12 cellular contexts compared by ENCODE assay signal in the genomic region with DNA sequence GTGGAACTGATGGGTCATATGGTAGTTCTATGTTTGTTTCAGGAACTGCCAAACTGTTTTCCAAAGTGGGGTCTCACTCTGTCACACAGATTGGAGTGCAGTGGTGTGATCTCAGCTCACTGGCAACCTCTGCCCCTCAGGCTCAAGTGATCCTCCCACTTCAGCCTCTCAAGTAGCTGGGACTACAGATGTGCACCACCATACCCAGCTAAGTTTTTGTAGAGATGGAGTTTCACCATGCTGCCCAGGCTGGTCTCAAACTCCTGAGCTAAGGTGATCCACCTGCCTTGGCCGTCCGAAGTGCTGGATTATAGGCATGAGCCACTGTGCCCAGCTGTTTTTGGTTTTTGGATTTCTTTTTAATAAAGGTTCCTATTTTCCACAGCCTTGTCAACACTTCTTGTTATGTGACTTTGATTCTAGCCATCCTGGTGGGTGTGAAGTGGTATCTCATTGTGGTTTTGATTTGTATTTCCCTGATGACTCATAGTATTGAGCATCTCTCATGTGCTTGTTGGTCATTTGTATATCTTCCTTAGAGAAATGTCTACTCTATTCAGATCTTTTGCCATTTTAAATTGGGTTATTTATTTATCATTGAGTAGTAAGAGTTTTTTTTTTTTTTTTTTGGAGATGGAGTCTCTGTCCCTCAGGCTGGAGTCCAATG. TPM values are rescaled to one million over a fixed set of nuclear protein-coding genes. Genes with fewer than 3 reads are reported as not detected.
A peak's percentile ranks its signal among the peaks of the same experiment; 100 is the strongest.
DNase-seq lines count a peak whose midpoint lies in the region; ATAC-seq and TF ChIP-seq lines count a peak whose summit lies in the region.
"Had no signal": no experiment of that assay in that cellular context is flagged by ENCODE, and none has a peak within 500 bp of the region (broad histone marks: within the 10 kb centered on the region; RNA-seq: fewer than 3 reads in every experiment).

No MANE protein-coding gene starts in this region.

- peaks cover 51% of the 10 kb centered on the region for H3K36me3 Mint-ChIP-seq in natural killer cell treated with Interleukin-12 subunit alpha and Interleukin-12 subunit beta and Interleukin-15 and Interleukin-18, amount 100 ng/mL, for 72 hours

- peak overlapping the region; percentile 47 for H3K4me3 Mint-ChIP-seq in natural killer cell treated with Interleukin-12 subunit alpha and Interleukin-12 subunit beta and Interleukin-15 and Interleukin-18, amount 100 ng/mL, for 72 hours

- H3K4me1 Mint-ChIP-seq in natural killer cell treated with Interleukin-12 subunit alpha and Interleukin-12 subunit beta and Interleukin-15 and Interleukin-18, amount 100 ng/mL, for 72 hours (ENCODE audit: low read depth in 2 of 2): peaks cover 41 to 52% of the 10 kb centered on the region in 2 donors

- no peak overlapping the region for H3K4me3 ChIP-seq in choroid plexus epithelial cell (ENCODE audit: low read depth, low read length)
- H3K4me3 ChIP-seq: SK-N-MC had no signal

- no peak for TF ChIP-seq CTCF in choroid plexus epithelial cell (conservative IDR thresholded peaks at IDR 0.05; ENCODE audit: low read depth, low read length)

- no peaks in the 10 kb centered on the region for H3K9me3 Mint-ChIP-seq in natural killer cell treated with Interleukin-12 subunit alpha and Interleukin-12 subunit beta and Interleukin-15 and Interleukin-18, amount 100 ng/mL, for 72 hours

- H3K27ac Mint-ChIP-seq in natural killer cell treated with Interleukin-12 subunit alpha and Interleukin-12 subunit beta and Interleukin-15 and Interleukin-18, amount 100 ng/mL, for 72 hours: peak overlapping the region; percentile 73 to 88

- peak; percentile 93 to 97 for ATAC-seq in natural killer cell treated with Interleukin-12 subunit alpha and Interleukin-12 subunit beta and Interleukin-15 and Interleukin-18, amount 100 ng/mL, for 72 hours
- no peak for ATAC-seq in HG03342 (IDR thresholded peaks at IDR 0.05; ENCODE audit: unreplicated experiment)
- ATAC-seq in GM18498 (IDR thresholded peaks at IDR 0.05; ENCODE audit: unreplicated experiment): no peak
- ATAC-seq: left lobe of liver had no signal

- no peaks in the 10 kb centered on the region for H3K27me3 Mint-ChIP-seq in natural killer cell treated with Interleukin-12 subunit alpha and Interleukin-12 subunit beta and Interleukin-15 and Interleukin-18, amount 100 ng/mL, for 72 hours

- DNase-seq in NK-92 treated with Interleukin-12 subunit alpha and Interleukin-12 subunit beta, amount 100 ng/mL, for 24 hours (lab: John Stamatoyannopoulos, UW): peak; percentile 5
- DNase-seq in NK-92 (lab: John Stamatoyannopoulos, UW; ENCODE audit: unreplicated experiment) (no peak), RKO (ENCODE audit: low spot score) (peak; percentile 47), choroid plexus epithelial cell (ENCODE audit: low read depth) (peak; percentile 82), hippocampal formation (lab: John Stamatoyannopoulos, UW) (no peak)
- peak; percentile 71 for DNase-seq in natural killer cell treated with Interleukin-12 subunit alpha and Interleukin-12 subunit beta and Interleukin-15 and Interleukin-18, amount 100 ng/mL, for 72 hours (ENCODE audit: low spot score)
- DNase-seq: activated CD4-positive, alpha-beta T cell treated with anti-CD3 and anti-CD28 coated beads, Interleukin-2, amount 50 U/mL, for 4 hours; occipital lobe had no signal

RNA-seq across cellular contexts. Expression of a gene that starts 22.8 kb away (rescaled TPM):
- total RNA-seq in natural killer cell treated with Interleukin-12 subunit alpha and Interleukin-12 subunit beta and Interleukin-15 and Interleukin-18, amount 100 ng/mL, for 72 hours: 10 to 100 TPM; 87.6 to 88.3 TPM

Comparison
In these comparisons a context has a peak if more than half of its experiments do, and no peak if none do; other contexts are left out.
1. DNase-seq: peak in NK-92 treated with Interleukin-12 subunit alpha and Interleukin-12 subunit beta, amount 100 ng/mL, for 24 hours (single experiment), RKO (single experiment), choroid plexus epithelial cell (single experiment) and natural killer cell treated with Interleukin-12 subunit alpha and Interleukin-12 subunit beta and Interleukin-15 and Interleukin-18, amount 100 ng/mL, for 72 hours (single experiment); none in NK-92 (single experiment) and hippocampal formation (0 of 2).
2. ATAC-seq: peak in natural killer cell treated with Interleukin-12 subunit alpha and Interleukin-12 subunit beta and Interleukin-15 and Interleukin-18, amount 100 ng/mL, for 72 hours (2 of 2); none in HG03342 (single experiment) and GM18498 (single experiment).